In the genomic region with DNA sequence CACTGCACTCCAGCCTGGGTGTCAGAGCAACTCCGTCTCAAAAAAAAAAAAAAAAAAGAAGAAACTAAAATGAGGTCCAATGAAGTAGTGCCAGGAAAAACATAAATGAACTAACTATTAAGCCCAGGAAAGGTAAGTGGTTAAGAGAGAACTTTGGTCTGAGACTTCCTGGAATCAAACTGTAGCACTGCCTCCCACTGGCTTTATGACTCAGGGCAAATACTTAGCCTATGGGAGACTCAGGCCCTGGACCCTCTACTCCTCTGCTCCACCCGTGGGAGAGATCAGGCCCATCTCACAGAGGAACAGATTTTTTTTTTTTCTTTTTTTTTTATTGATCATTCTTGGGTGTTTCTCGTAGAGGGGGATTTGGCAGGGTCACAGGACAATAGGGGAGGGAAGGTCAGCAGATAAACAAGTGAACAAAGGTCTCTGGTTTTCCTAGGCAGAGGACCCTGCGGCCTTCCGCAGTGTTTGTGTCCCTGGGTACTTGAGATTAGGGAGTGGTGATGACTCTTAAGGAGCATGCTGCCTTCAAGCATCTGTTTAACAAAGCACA, we compare ENCODE assay signal across 2 cellular contexts.
TF ChIP-seq lines count a peak whose summit lies in the region.

No MANE protein-coding gene starts in this region.

TF ChIP-seq in K562, 482 proteins besides CTCF, POLR2A, EP300 and RAD21:
- TF ChIP-seq SMARCE1 (IDR thresholded peaks at IDR 0.05): peak; percentile 48; the same call in 1 of the 2 replicates
- TF ChIP-seq ARNT (IDR thresholded peaks at IDR 0.05): 0 out of 4 replicates have a peak, but pooled peaks of 1 of the 2 experiments have one; percentile 54
- 0 out of 2 replicates have a peak, but pooled peaks have one; percentile 36 for TF ChIP-seq NBN (IDR thresholded peaks at IDR 0.05; ENCODE audit: low read depth)
- peak; percentile 62 for TF ChIP-seq NFE2 (IDR thresholded peaks at IDR 0.05; ENCODE audit: low read depth)
- TF ChIP-seq, protein P1, sequence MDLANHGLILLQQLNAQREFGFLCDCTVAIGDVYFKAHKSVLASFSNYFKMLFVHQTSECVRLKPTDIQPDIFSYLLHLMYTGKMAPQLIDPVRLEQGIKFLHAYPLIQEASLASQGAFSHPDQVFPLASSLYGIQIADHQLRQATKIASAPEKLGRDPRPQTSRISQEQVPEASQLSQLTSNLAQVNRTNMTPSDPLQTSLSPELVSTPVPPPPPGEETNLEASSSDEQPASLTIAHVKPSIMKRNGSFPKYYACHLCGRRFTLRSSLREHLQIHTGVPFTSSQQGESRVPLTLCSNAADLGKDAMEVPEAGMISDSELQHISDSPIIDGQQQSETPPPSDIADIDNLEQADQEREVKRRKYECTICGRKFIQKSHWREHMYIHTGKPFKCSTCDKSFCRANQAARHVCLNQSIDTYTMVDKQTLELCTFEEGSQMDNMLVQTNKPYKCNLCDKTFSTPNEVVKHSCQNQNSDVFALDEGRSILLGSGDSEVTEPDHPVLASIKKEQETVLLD (IDR thresholded peaks at IDR 0.05): 0 out of 2 replicates have a peak, but pooled peaks have one; percentile 17
- TF ChIP-seq DNMT1 (IDR thresholded peaks at IDR 0.05): 0 out of 2 replicates have a peak, but pooled peaks have one; percentile 37
- TF ChIP-seq DPF2 (IDR thresholded peaks at IDR 0.05): peak; percentile 79
- 0 out of 4 replicates have a peak, but pooled peaks of 1 of the 2 experiments have one; percentile 22 for TF ChIP-seq HDAC1 (IDR thresholded peaks at IDR 0.05)
- TF ChIP-seq KDM1A (IDR thresholded peaks at IDR 0.05): peak; percentile 66 to 72; a peak in 2 of 4 replicates
- peak; percentile 39; the same call in 1 of the 2 replicates for TF ChIP-seq SMARCA4 (IDR thresholded peaks at IDR 0.05)
- peak; percentile 57 for TF ChIP-seq ARID1B (IDR thresholded peaks at IDR 0.05)
- TF ChIP-seq, protein P2, sequence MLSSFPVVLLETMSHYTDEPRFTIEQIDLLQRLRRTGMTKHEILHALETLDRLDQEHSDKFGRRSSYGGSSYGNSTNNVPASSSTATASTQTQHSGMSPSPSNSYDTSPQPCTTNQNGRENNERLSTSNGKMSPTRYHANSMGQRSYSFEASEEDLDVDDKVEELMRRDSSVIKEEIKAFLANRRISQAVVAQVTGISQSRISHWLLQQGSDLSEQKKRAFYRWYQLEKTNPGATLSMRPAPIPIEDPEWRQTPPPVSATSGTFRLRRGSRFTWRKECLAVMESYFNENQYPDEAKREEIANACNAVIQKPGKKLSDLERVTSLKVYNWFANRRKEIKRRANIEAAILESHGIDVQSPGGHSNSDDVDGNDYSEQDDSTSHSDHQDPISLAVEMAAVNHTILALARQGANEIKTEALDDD (IDR thresholded peaks at IDR 0.05): 0 out of 2 replicates have a peak, but pooled peaks have one; percentile 20
- TF ChIP-seq ZNF316 (IDR thresholded peaks at IDR 0.05): 0 out of 2 replicates have a peak, but pooled peaks have one; percentile 12
- TF ChIP-seq HDAC2 (IDR thresholded peaks at IDR 0.05): peak; percentile 17; the same call in 1 of the 2 replicates
- TF ChIP-seq SUPT5H (IDR thresholded peaks at IDR 0.05): 0 out of 2 replicates have a peak, but pooled peaks have one; percentile 30
- TF ChIP-seq NFYB (IDR thresholded peaks at IDR 0.05; ENCODE audit: extremely low read depth, insufficient read length): peak; percentile 7
- peak; percentile 60 for TF ChIP-seq CBFA2T3 (IDR thresholded peaks at IDR 0.05)

TF ChIP-seq in liver, 16 proteins besides CTCF, POLR2A, EP300 and RAD21:
- peak; percentile 7 to 13 for TF ChIP-seq HNF4A (conservative IDR thresholded peaks at IDR 0.05)
